Comparison of ENCODE assay signal across 8 cellular contexts in genomic region chr10:75111906-75112703, GRCh38. TPM values are rescaled to one million over a fixed set of nuclear protein-coding genes. Genes with fewer than 3 reads are reported as not detected.
DNase-seq lines count a peak whose midpoint lies in the region; TF ChIP-seq lines count a peak whose summit lies in the region.

No MANE protein-coding gene starts in this region.

- H3K36me3 Mint-ChIP-seq in H9 (ENCODE audit: insufficient read depth in 1 of 3, low read depth in 3 of 3) = no peaks in the 10 kb centered on the region; a peak in 1 of 7 replicates

- H3K4me3 ChIP-seq in LNCaP clone FGC (ENCODE audit: low read depth, low read length) = peak overlapping the region; percentile 60
- peak overlapping the region; percentile 92 for H3K4me3 ChIP-seq in choroid plexus epithelial cell (ENCODE audit: low read depth, low read length)

- H3K14ac ChIP-seq in H9 (ENCODE audit: insufficient read depth, low read length) = peak overlapping the region; percentile 58

- H3K23ac ChIP-seq in H9 (ENCODE audit: insufficient read length, low read depth, low read length) = no peak overlapping the region

- no peak overlapping the region for H4K91ac ChIP-seq in H9 (ENCODE audit: insufficient read length, low read depth, low read length)

- no peak overlapping the region for H2BK15ac ChIP-seq in H9 (ENCODE audit: low read depth, low read length)

- H2AK5ac ChIP-seq in H9 (ENCODE audit: insufficient read length, low read length) = no peak overlapping the region

- no peak overlapping the region for H2BK120ac ChIP-seq in H9 (ENCODE audit: low read depth, low read length, poor library complexity, severe bottlenecking)

- no peaks in the 10 kb centered on the region for H3K9me3 ChIP-seq in H9 (ENCODE audit: control insufficient read depth, low read depth, low read length)

- H2BK5ac ChIP-seq in H9 (ENCODE audit: insufficient read length, low read length) = no peak overlapping the region

- peaks cover 5% of the 10 kb centered on the region; the same call in 1 of the 2 replicates for H3K4me1 ChIP-seq in H9 (ENCODE audit: insufficient read depth, low read length)

- H4K5ac ChIP-seq in H9 (ENCODE audit: insufficient read length, low read depth, low read length) = no peak overlapping the region

- H3K27ac ChIP-seq in H9 (ENCODE audit: insufficient read length, low read depth, low read length) = peak overlapping the region; percentile 76

- H3K27me3 ChIP-seq in H9 (ENCODE audit: insufficient read depth, low read length) = no peaks in the 10 kb centered on the region

- peaks cover 29 to 36% of the 10 kb centered on the region in 2 experiments for H3K4me1 Mint-ChIP-seq in H9

- H2AFZ ChIP-seq in H9 (ENCODE audit: low read length) = no peak overlapping the region

- peak overlapping the region; percentile 88 for H3K4me2 ChIP-seq in H9 (ENCODE audit: insufficient read depth, insufficient read length, low read length)

- no peak overlapping the region for H2BK12ac ChIP-seq in H9 (ENCODE audit: insufficient read length, low read depth, low read length)

- no peak overlapping the region for H2BK20ac ChIP-seq in H9 (ENCODE audit: low read depth, low read length, poor library complexity, severe bottlenecking)

- H3K4me3 Mint-ChIP-seq in H9 = peak overlapping the region; percentile 90 to 98

- no peak overlapping the region for H3K56ac ChIP-seq in H9 (ENCODE audit: insufficient read length, low read depth, low read length)

- no peak overlapping the region for H4K8ac ChIP-seq in H9 (replicated peaks; ENCODE audit: insufficient read length, low read depth, low read length)

- peak overlapping the region; percentile 95 to 98 (median 97) for H3K27ac Mint-ChIP-seq in H9

- H4K20me1 ChIP-seq in H9 (ENCODE audit: control insufficient read depth, insufficient read depth, insufficient read length) = no peaks in the 10 kb centered on the region

- peak; percentile 18 for DNase-seq in GM04504 (ENCODE audit: low read depth)
- DNase-seq in H9 = peak; percentile 61
- no peak for DNase-seq in LNCaP clone FGC (ENCODE audit: low read depth)
- peak; percentile 65 for DNase-seq in UCSD-AML1 (lab: John Stamatoyannopoulos, UW; ENCODE audit: unreplicated experiment)
- DNase-seq in choroid plexus epithelial cell (ENCODE audit: low read depth) = peak; percentile 49
- peak; percentile 47 for DNase-seq in kidney glomerular epithelial cell (lab: John Stamatoyannopoulos, UW)
- peak; percentile 15 to 26 for DNase-seq in stimulated activated CD4-positive, alpha-beta T cell treated with anti-CD3 and anti-CD28 coated beads, Interleukin-15, amount 100 ng/mL, for 48 hours (ENCODE audit: low read depth in 2 of 2)
- no peak for DNase-seq in SHP77 (lab: John Stamatoyannopoulos, UW)

- peaks cover 7% of the 10 kb centered on the region; the same call in 1 of the 2 replicates for H3K79me2 ChIP-seq in H9 (ENCODE audit: insufficient read depth, low read length)

- H3K79me1 ChIP-seq in H9 (ENCODE audit: insufficient read depth, low read depth, low read length, poor library complexity, severe bottlenecking) = peaks cover 6% of the 10 kb centered on the region

- TF ChIP-seq CTCF in H9 (conservative IDR thresholded peaks at IDR 0.05) (no peak), LNCaP clone FGC (IDR thresholded peaks at IDR 0.05; ENCODE audit: control insufficient read depth, extremely low read depth, insufficient read depth) (no peak), choroid plexus epithelial cell (conservative IDR thresholded peaks at IDR 0.05; ENCODE audit: low read depth, low read length) (no peak)

- 100% methylated on average over 1 of the region's 23 CpGs for WGBS in H9 (ENCODE audit: extremely low coverage, insufficient read length, low lambda C conversion rate)

- no peak overlapping the region for H3K4ac ChIP-seq in H9 (ENCODE audit: low read depth, low read length)

- no peak overlapping the region for H3T11ph ChIP-seq in H9 (ENCODE audit: low read length)

- peaks cover 7% of the 10 kb centered on the region for H3K23me2 ChIP-seq in H9 (ENCODE audit: insufficient read length, low read depth, low read length, poor library complexity, severe bottlenecking)

- peaks cover 0 to 2% of the 10 kb centered on the region in 2 experiments; a peak in 1 of 5 replicates for H3K9me3 Mint-ChIP-seq in H9

- H3K18ac ChIP-seq in H9 (ENCODE audit: insufficient read length, low read depth, low read length) = peak overlapping the region; percentile 61

- H3K9ac ChIP-seq in H9 (ENCODE audit: extremely low read depth, insufficient read length, low read length) = peak overlapping the region; percentile 82

- no peaks in the 10 kb centered on the region; the same call in 1 of the 2 replicates for H3K27me3 Mint-ChIP-seq in H9 (ENCODE audit: low read depth)

RNA-seq across cellular contexts. Expression of gene SAMD8, which starts 0.6 kb away (rescaled TPM):
- total RNA-seq in H9 (2021) = 16.7 and 18.8 TPM in 2 replicates

Comparison
In these comparisons a context has a peak if more than half of its experiments do, and no peak if none do; other contexts are left out.
1. DNase-seq: peak in GM04504 (single experiment), H9 (single experiment), UCSD-AML1 (single experiment), choroid plexus epithelial cell (single experiment), kidney glomerular epithelial cell (single experiment) and stimulated activated CD4-positive, alpha-beta T cell treated with anti-CD3 and anti-CD28 coated beads, Interleukin-15, amount 100 ng/mL, for 48 hours (2 of 2); none in LNCaP clone FGC (single experiment) and SHP77 (0 of 2).